ENCODE assay signal across 23 cellular contexts in genomic region chr18:79881695-79882094, GRCh38.
"Had no signal": no experiment of that assay in that cellular context is flagged by ENCODE, and none has a peak within 500 bp of the region (broad histone marks: within the 10 kb centered on the region; RNA-seq: fewer than 3 reads in every experiment).

No MANE protein-coding gene starts in this region.

- H3K27ac ChIP-seq: epithelial cell of prostate, neutrophil, ovary, prostate gland, uterus had no signal

- H3K9me3 ChIP-seq: neutrophil, prostate gland, uterus had no signal

- DNase-seq: activated CD4-positive, alpha-beta T cell treated with anti-CD3 and anti-CD28 coated beads for 36 hours; activated CD4-positive, CD25-positive, alpha-beta regulatory T cell; activated naive CD4-positive, alpha-beta T cell treated with anti-CD3 and anti-CD28 coated beads, Interleukin-2, amount 10 ng/mL, durations not matched to agents 7 days and 5 days; activated naive CD8-positive, alpha-beta T cell treated with anti-CD3 and anti-CD28 coated beads, Interleukin-2, amount 50 U/mL, for 24 hours; activated T-cell treated with anti-CD3 and anti-CD28 coated beads for 4 hours; activated T-cell treated with anti-CD3 and anti-CD28 coated beads, Interleukin-2, amount 50 U/mL, for 72 hours; central memory CD4-positive, alpha-beta T cell; dermis blood vessel endothelial cell; effector CD8-positive, alpha-beta T cell; glutamatergic neuron; naive B cell; nephron progenitor cell; ovary; retina; stimulated activated CD4-positive, alpha-beta T cell treated with anti-CD3 and anti-CD28 coated beads, Interleukin-4, amount 100 ng/mL, for 1 hour; stimulated activated naive CD8-positive, alpha-beta T cell treated with anti-CD3 and anti-CD28 coated beads, Interleukin-15, Interleukin-2, amounts not matched to agents 100 U/mL and 50 U/mL, for 24 hours; T-cell; uterus had no signal

- H3K27me3 ChIP-seq: neutrophil, ovary, uterus had no signal

- H3K4me1 ChIP-seq: prostate gland, uterus had no signal

- ATAC-seq: activated CD4-positive, alpha-beta T cell treated with anti-CD3 and anti-CD28 coated beads for 36 hours; activated naive CD8-positive, alpha-beta T cell treated with anti-CD3 and anti-CD28 coated beads, Interleukin-2, amount 50 U/mL, for 24 hours; activated T-cell treated with anti-CD3 and anti-CD28 coated beads, Interleukin-2, amount 50 U/mL, for 72 hours; left lobe of liver; stimulated activated naive CD8-positive, alpha-beta T cell treated with anti-CD3 and anti-CD28 coated beads, Interleukin-15, Interleukin-2, amounts not matched to agents 100 U/mL and 50 U/mL, for 24 hours; T-cell had no signal

- H3K36me3 ChIP-seq: neutrophil, ovary, prostate gland, uterus had no signal

- H3K4me3 ChIP-seq: lung, ovary, prostate gland, uterus had no signal
